37 cellular contexts compared by ENCODE assay signal in genomic region chr2:11304476-11304875, GRCh38. TPM values are rescaled to one million over a fixed set of nuclear protein-coding genes. Genes with fewer than 3 reads are reported as not detected.
DNase-seq lines count a peak whose midpoint lies in the region; ATAC-seq, FAIRE-seq and TF ChIP-seq lines count a peak whose summit lies in the region.
"Had no signal": no experiment of that assay in that cellular context is flagged by ENCODE, and none has a peak within 500 bp of the region (broad histone marks: within the 10 kb centered on the region; RNA-seq: fewer than 3 reads in every experiment).

No MANE protein-coding gene starts in this region.

- no peak overlapping the region for H3K27ac ChIP-seq in HepG2 (ENCODE audit: extremely low read length, insufficient read depth, low read length)
- H3K27ac ChIP-seq in right lobe of liver: no peak overlapping the region
- no peak overlapping the region for H3K27ac ChIP-seq in IMR-90 (ENCODE audit: insufficient read depth, low read length)
- H3K27ac ChIP-seq in trophoblast cell (ENCODE audit: low read depth, low read length): no peak overlapping the region
- H3K27ac ChIP-seq: 22Rv1; A549; BLaER1; BLaER1 treated with 17β-estradiol and CSF1 and Interleukin-3, amounts not matched to agents 10 nM and 100 nM; C4-2B had no signal

- TF ChIP-seq RAD21 in HepG2 (CRISPR knock-in tag; IDR thresholded peaks at IDR 0.05) (no peak), IMR-90 (IDR thresholded peaks at IDR 0.05; ENCODE audit: low read length) (no peak)

- POLR2A ChIA-PET in HepG2 (lab: Yijun Ruan, JAX) (no interaction called here), IMR-90 (lab: Charles Lee; ENCODE audit: unreplicated experiment) (no interaction called here)

- H3K36me3 ChIP-seq in HepG2 (replicated peaks in 1 of 2; ENCODE audit: control insufficient read depth in 1 of 2, insufficient read depth in 2 of 2, low read length in 2 of 2) (peaks cover 2 to 4% of the 10 kb centered on the region in 2 experiments; a peak in 1 of 5 replicates), right lobe of liver (no peaks in the 10 kb centered on the region), IMR-90 (ENCODE audit: control insufficient read depth, insufficient read depth, low read length) (no peaks in the 10 kb centered on the region), trophoblast cell (ENCODE audit: control insufficient read depth in 1 of 2, insufficient read depth in 2 of 2, low read length in 2 of 2) (no peaks in the 10 kb centered on the region)
- H3K36me3 ChIP-seq: BE2C had no signal

- H4K20me1 ChIP-seq in HepG2 (ENCODE audit: insufficient read depth, low read length) (peaks cover 98% of the 10 kb centered on the region), IMR-90 (ENCODE audit: insufficient read depth, low read length) (peaks cover 79% of the 10 kb centered on the region)

- TF ChIP-seq CTCF in HepG2 (CRISPR knock-in tag; IDR thresholded peaks at IDR 0.05) (no peak), right lobe of liver (IDR thresholded peaks at IDR 0.05) (no peak), IMR-90 (conservative IDR thresholded peaks at IDR 0.05; ENCODE audit: low read depth, low read length) (no peak), chondrocyte (IDR thresholded peaks at IDR 0.05) (no peak)

- H3K4me3 ChIP-seq in HepG2 (replicated peaks in 1 of 3; ENCODE audit: insufficient read depth in 1 of 3, low read depth in 2 of 3, low read length in 3 of 3) (no peak overlapping the region), right lobe of liver (no peak overlapping the region), IMR-90 (ENCODE audit: insufficient read depth, low read depth, low read length) (no peak overlapping the region), trophoblast cell (ENCODE audit: low read depth, low read length) (no peak overlapping the region)
- H3K4me3 ChIP-seq: A549; BLaER1; BLaER1 treated with 17β-estradiol and CSF1 and Interleukin-3, amounts not matched to agents 10 nM and 100 nM had no signal

- TF ChIP-seq POLR2A in HepG2 (IDR thresholded peaks at IDR 0.05; ENCODE audit: insufficient read depth in 1 of 2, low read depth in 2 of 2, low read length in 2 of 2) (no peak), right lobe of liver (IDR thresholded peaks at IDR 0.05) (no peak), H54 (IDR thresholded peaks at IDR 0.05; ENCODE audit: low read depth, low read length) (no peak), IMR-90 (IDR thresholded peaks at IDR 0.05; ENCODE audit: low read depth, low read length) (no peak)

- no peak overlapping the region for H4K91ac ChIP-seq in IMR-90 (ENCODE audit: insufficient read depth, low read depth, low read length)
- no peak overlapping the region for H4K91ac ChIP-seq in trophoblast cell (ENCODE audit: low read depth, low read length)

- no peak overlapping the region; the same call in 1 of the 2 replicates for H3K14ac ChIP-seq in IMR-90 (replicated peaks; ENCODE audit: low read depth, low read length)
- no peak overlapping the region for H3K14ac ChIP-seq in trophoblast cell (ENCODE audit: low read length)

- H4K5ac ChIP-seq in IMR-90 (ENCODE audit: low read depth, low read length): no peak overlapping the region

- H3K9me3 Mint-ChIP-seq in chondrocyte (ENCODE audit: low read depth): no peaks in the 10 kb centered on the region
- H3K9me3 Mint-ChIP-seq: CD14-positive monocyte; CD4-positive, alpha-beta T cell; CD4-positive, CD25-positive, alpha-beta regulatory T cell; CD8-positive, alpha-beta memory T cell; CD8-positive, alpha-beta T cell had no signal

- H4K12ac ChIP-seq in trophoblast cell (ENCODE audit: low read depth, low read length): no peak overlapping the region

- FAIRE-seq in HepG2 (lab: Jason Lieb, UNC) (no peak), H54 (lab: Jason Lieb, UNC) (peak; percentile 41)
- FAIRE-seq: A204.1, A549, D721Med had no signal

- dilution Hi-C loops in IMR-90 (cut with HindIII; ENCODE audit: low sequenced_read_pairs, unreplicated experiment): no loop called here

- CTCF ChIA-PET in HepG2 (lab: Yijun Ruan, JAX; ENCODE audit: low intra/inter-chr PET ratio, low total read pairs) (no interaction called here), IMR-90 (lab: Yijun Ruan, JAX) (no interaction called here)

- peak overlapping the region; percentile 17 for H2AK9ac ChIP-seq in IMR-90 (replicated peaks; ENCODE audit: low read depth, low read length, poor library complexity)

- H4K8ac ChIP-seq in IMR-90 (ENCODE audit: low read depth in 2 of 2, low read length in 2 of 2) (no peak overlapping the region), trophoblast cell (ENCODE audit: low read depth, low read length) (no peak overlapping the region)

- H3K4me1 Mint-ChIP-seq in chondrocyte (ENCODE audit: low read depth): peaks cover 38% of the 10 kb centered on the region

- H2AK5ac ChIP-seq in IMR-90 (ENCODE audit: low read depth, low read length) (no peak overlapping the region), trophoblast cell (ENCODE audit: low read length) (no peak overlapping the region)

- no peak overlapping the region for H3K4me2 ChIP-seq in HepG2 (ENCODE audit: low read depth, low read length)
- no peak overlapping the region for H3K4me2 ChIP-seq in IMR-90 (ENCODE audit: low read depth, low read length)
- no peak overlapping the region for H3K4me2 ChIP-seq in trophoblast cell (ENCODE audit: low read length)
- H3K4me2 ChIP-seq: A549, BLaER1 had no signal

- in situ Hi-C loops in HepG2 (cut with HindIII; ENCODE audit: extremely low pct_ligation_motif_present, low pct_unique_long_range_greater_than_20kb) (no loop called here), IMR-90 (cut with MboI; ENCODE audit: low sequenced_read_pairs) (no loop called here)

- ATAC-seq in HepG2 (no peak), right lobe of liver (no peak), IMR-90 (ENCODE audit: low read depth) (no peak), GM19351 (IDR thresholded peaks at IDR 0.05; ENCODE audit: unreplicated experiment) (no peak)
- ATAC-seq: A549; CD8-positive, alpha-beta T cell had no signal

- H2BK5ac ChIP-seq in IMR-90 (ENCODE audit: low read depth, low read length, poor library complexity, severe bottlenecking) (no peak overlapping the region), trophoblast cell (ENCODE audit: low read depth, low read length, poor library complexity) (no peak overlapping the region)

- BruUV-seq in HepG2 (replicated peaks; lab: Mats Ljungman, UMichigan) (no TSS peak), IMR-90 (replicated peaks; lab: Mats Ljungman, UMichigan) (no TSS peak)

- no peak overlapping the region for H3K4ac ChIP-seq in IMR-90 (ENCODE audit: low read depth, low read length)
- H3K4ac ChIP-seq in trophoblast cell (ENCODE audit: low read depth, low read length): peak overlapping the region; percentile 24

- no peak overlapping the region for H3K4me3 Mint-ChIP-seq in chondrocyte (ENCODE audit: unreplicated experiment)
- H3K4me3 Mint-ChIP-seq: B cell; CD14-positive monocyte; CD4-positive, alpha-beta memory T cell; CD4-positive, alpha-beta T cell; CD4-positive, CD25-positive, alpha-beta regulatory T cell; CD8-positive, alpha-beta memory T cell; CD8-positive, alpha-beta T cell had no signal

- H2BK15ac ChIP-seq in IMR-90 (ENCODE audit: low read depth, low read length): no peak overlapping the region

- no peak overlapping the region for H2BK12ac ChIP-seq in trophoblast cell (ENCODE audit: low read length)

- no peak overlapping the region for H3K9ac ChIP-seq in HepG2 (ENCODE audit: insufficient read depth, low read depth, low read length)
- H3K9ac ChIP-seq in IMR-90 (ENCODE audit: low read depth, low read length): no peak overlapping the region
- H3K9ac ChIP-seq in trophoblast cell (ENCODE audit: low read length): no peak overlapping the region
- H3K9ac ChIP-seq: BLaER1; BLaER1 treated with 17β-estradiol and CSF1 and Interleukin-3, amounts not matched to agents 10 nM and 100 nM had no signal

- TF ChIP-seq EP300 in HepG2 (IDR thresholded peaks at IDR 0.05; ENCODE audit: low read depth in 2 of 2, low read length in 2 of 2): no peak
- no peak for TF ChIP-seq EP300 in HepG2 (CRISPR knock-in tag; IDR thresholded peaks at IDR 0.05; ENCODE audit: borderline replicate concordance)

- no peak overlapping the region for H2BK20ac ChIP-seq in IMR-90 (ENCODE audit: low read depth, low read length)

- no peak overlapping the region for H2BK120ac ChIP-seq in IMR-90 (ENCODE audit: low read depth, low read length)
- no peak overlapping the region for H2BK120ac ChIP-seq in trophoblast cell (ENCODE audit: insufficient read depth, low read length, poor library complexity)

- WGBS in HepG2 (ENCODE audit: low lambda C conversion rate): 88% methylated on average over 5 of the region's 5 CpGs
- 88% methylated on average over 5 of the region's 5 CpGs for WGBS in right lobe of liver (ENCODE audit: insufficient coverage, low coverage, low lambda C conversion rate, missing lambda C conversion rate)
- WGBS in IMR-90 (ENCODE audit: extremely low coverage in 2 of 2, insufficient read length in 1 of 2), 2 experiments: 100% methylated on average over 1 of the region's 5 CpGs; no CpG with 5 or more reads in 1 of the 2 experiments
- WGBS in trophoblast cell (ENCODE audit: extremely low coverage, insufficient coverage, insufficient read length): no CpG with 5 or more reads among the region's 5 CpGs

- H3K36me3 Mint-ChIP-seq in chondrocyte (ENCODE audit: low read depth): no peaks in the 10 kb centered on the region
- H3K36me3 Mint-ChIP-seq: CD14-positive monocyte; CD4-positive, alpha-beta memory T cell; CD4-positive, CD25-positive, alpha-beta regulatory T cell; CD8-positive, alpha-beta T cell had no signal

- H3K56ac ChIP-seq in IMR-90 (ENCODE audit: extremely low read depth, insufficient read depth, low read length): no peak overlapping the region

- intact Hi-C loops in HepG2 (cut with micrococcal nuclease; ENCODE audit: unreplicated experiment) (loop anchor here (5.0 kb wide), 1 partner anchor 42 kb away; no protein-coding TSS in a partner anchor), right lobe of liver (cut with DNase I) (no loop called here), IMR-90 (cut with micrococcal nuclease) (loop anchor here (10.0 kb wide), 1 partner anchor 170 kb away; a partner anchor contains a TSS)

- no peak overlapping the region for H3K23ac ChIP-seq in IMR-90 (ENCODE audit: low read depth, low read length)
- no peak overlapping the region for H3K23ac ChIP-seq in trophoblast cell (ENCODE audit: low read length)

- H3K27ac Mint-ChIP-seq in chondrocyte (ENCODE audit: unreplicated experiment): no peak overlapping the region
- H3K27ac Mint-ChIP-seq: B cell; CD14-positive monocyte; CD4-positive, alpha-beta memory T cell; CD4-positive, alpha-beta T cell; CD4-positive, CD25-positive, alpha-beta regulatory T cell; CD8-positive, alpha-beta memory T cell; CD8-positive, alpha-beta T cell had no signal

- H2AFZ ChIP-seq in HepG2 (ENCODE audit: low read length) (no peak overlapping the region), IMR-90 (replicated peaks; ENCODE audit: low read length, poor library complexity) (no peak overlapping the region), trophoblast cell (ENCODE audit: insufficient read depth, low read length, poor library complexity) (no peak overlapping the region)

- H3K4me1 ChIP-seq in HepG2 (ENCODE audit: insufficient read depth, low read length) (peaks cover 64% of the 10 kb centered on the region), right lobe of liver (peaks cover 0 to 17% (median 8%) of the 10 kb centered on the region in 4 donors), IMR-90 (ENCODE audit: control insufficient read depth, insufficient read depth, low read length) (peaks cover 10% of the 10 kb centered on the region), trophoblast cell (ENCODE audit: control insufficient read depth in 1 of 2, insufficient read depth in 2 of 2, low read length in 2 of 2) (no peaks in the 10 kb centered on the region)
- H3K4me1 ChIP-seq: BE2C, BLaER1 had no signal

- DNase-seq in HepG2 (ENCODE audit: low spot score) (no peak), right lobe of liver (no peak), H54 (ENCODE audit: insufficient read length, low spot score) (no peak), IMR-90 (no peak), trophoblast cell (no peak), chondrocyte (ENCODE audit: low spot score) (no peak), inferior parietal cortex (ENCODE audit: extremely low spot score) (no peak)
- DNase-seq: 8988T; ACHN; AML-193; BE2C; C1 segment of cervical spinal cord; Caco-2; Calu3; CD4-positive, alpha-beta memory T cell; CD4-positive, alpha-beta T cell; CD4-positive, CD25-positive, alpha-beta regulatory T cell; CD8-positive, alpha-beta memory T cell; CD8-positive, alpha-beta T cell; COR-L47; DMS 273 treated with DMSO at 0.1 percent for 48 hours; DMS153; DMS53; DMS79; DMS79 treated with DMSO at 0.1 percent for 48 hours; DND-41; EL had no signal

- H3K18ac ChIP-seq in IMR-90 (ENCODE audit: low read depth, low read length) (no peak overlapping the region), trophoblast cell (ENCODE audit: low read length) (no peak overlapping the region)

- H3K27me3 ChIP-seq in HepG2 (ENCODE audit: control insufficient read depth in 1 of 2, insufficient read depth in 2 of 2, low read length in 2 of 2) (no peaks in the 10 kb centered on the region), right lobe of liver (no peaks in the 10 kb centered on the region), IMR-90 (ENCODE audit: control insufficient read depth, insufficient read depth, low read length) (no peaks in the 10 kb centered on the region), trophoblast cell (ENCODE audit: insufficient read depth, low read length) (no peaks in the 10 kb centered on the region)
- H3K27me3 ChIP-seq: BE2C; BLaER1; BLaER1 treated with 17β-estradiol and CSF1 and Interleukin-3, amounts not matched to agents 10 nM and 100 nM had no signal

- peaks cover 11% of the 10 kb centered on the region for H3K9me1 ChIP-seq in IMR-90 (ENCODE audit: insufficient read depth, low read length)

- peaks cover 21 to 68% of the 10 kb centered on the region in 2 experiments for H3K79me1 ChIP-seq in IMR-90 (ENCODE audit: low read depth in 1 of 2, low read length in 2 of 2)
- no peaks in the 10 kb centered on the region for H3K79me1 ChIP-seq in trophoblast cell (ENCODE audit: low read length)

- H3K79me2 ChIP-seq in HepG2 (ENCODE audit: insufficient read depth, low read length): peaks cover 99% of the 10 kb centered on the region
- H3K79me2 ChIP-seq in trophoblast cell (ENCODE audit: control insufficient read depth, insufficient read depth, low read length, poor library complexity): peaks cover 2% of the 10 kb centered on the region

- no peaks in the 10 kb centered on the region for H3K27me3 Mint-ChIP-seq in chondrocyte (ENCODE audit: low read depth)
- H3K27me3 Mint-ChIP-seq: B cell; CD4-positive, alpha-beta memory T cell; CD4-positive, alpha-beta T cell; CD4-positive, CD25-positive, alpha-beta regulatory T cell; CD8-positive, alpha-beta memory T cell had no signal

- H3K9me3 ChIP-seq in HepG2 (ENCODE audit: low read length): no peaks in the 10 kb centered on the region
- no peaks in the 10 kb centered on the region for H3K9me3 ChIP-seq in right lobe of liver
- no peaks in the 10 kb centered on the region for H3K9me3 ChIP-seq in IMR-90 (ENCODE audit: control insufficient read depth, insufficient read depth, low read length)
- no peaks in the 10 kb centered on the region for H3K9me3 ChIP-seq in trophoblast cell (ENCODE audit: insufficient read depth, low read depth, low read length)
- H3K9me3 ChIP-seq: A549, BE2C, Caco-2 had no signal

RNA-seq across cellular contexts. Expression of gene ROCK2, which starts 40.0 kb away (rescaled TPM):
- total RNA-seq in HepG2 (2016; rRNA removed; fragmentation: Illumina TruSeq; extraction: Trizol) (119 and 174 TPM in 2 replicates), right lobe of liver (10 to 100 TPM; 11.6 to 23.9 (median 19.8) TPM), IMR-90 (2012; rRNA removed) (28.3 and 59.7 TPM in 2 replicates), chondrocyte (48.6 to 62.3 TPM (median 61.4 TPM) in 3 replicates)
- total RNA-seq in HepG2 (2016; cell fraction: cytosol; rRNA removed; fragmentation: Illumina TruSeq; extraction: Trizol; ENCODE audit: low read depth): 13.0 and 13.5 TPM in 2 replicates
- total RNA-seq in HepG2 (2016; cell fraction: insoluble cytoplasmic fraction; rRNA removed; fragmentation: Illumina TruSeq; extraction: Trizol): 112 and 164 TPM in 2 replicates
- 35.2 and 39.5 TPM in 2 replicates for total RNA-seq in HepG2 (2016; cell fraction: membrane; rRNA removed; fragmentation: Illumina TruSeq; extraction: Trizol)
- total RNA-seq in HepG2 (2016; cell fraction: nucleus; rRNA removed; fragmentation: Illumina TruSeq; extraction: Trizol): 134 and 149 TPM in 2 replicates
- polyA plus RNA-seq in HepG2 (2011; rRNA removed) (31.9 and 38.1 TPM in 2 replicates), IMR-90 (2012; rRNA removed) (7.1 and 9.0 TPM in 2 replicates)
- polyA plus RNA-seq in HepG2 (2011; cell fraction: cytosol; rRNA removed): 14.6 and 24.9 TPM in 2 replicates
- 19.3 and 29.4 TPM in 2 replicates for polyA plus RNA-seq in HepG2 (2011; cell fraction: nucleus; rRNA removed)
- 62.4 and 98.0 TPM in 2 replicates for polyA plus RNA-seq in HepG2 (2012)
- polyA plus RNA-seq in HepG2 (2016; cell fraction: cytosol; fragmentation: Illumina TruSeq; extraction: Trizol; ENCODE audit: low read depth): 1.6 and 1.8 TPM in 2 replicates
- 87.7 and 90.4 TPM in 2 replicates for polyA plus RNA-seq in HepG2 (2016; cell fraction: insoluble cytoplasmic fraction; fragmentation: Illumina TruSeq; extraction: Trizol; ENCODE audit: low read depth)
- 6.9 and 8.4 TPM in 2 replicates for polyA plus RNA-seq in HepG2 (2016; cell fraction: membrane; fragmentation: Illumina TruSeq; extraction: Trizol; ENCODE audit: low read depth)
- 77.5 and 87.9 TPM in 2 replicates for polyA plus RNA-seq in HepG2 (2016; cell fraction: nucleus; fragmentation: Illumina TruSeq; extraction: Trizol; ENCODE audit: insufficient read depth, low read depth)
- polyA minus RNA-seq in HepG2 (2011; rRNA and poly(A)+ RNA removed; ENCODE audit: low replicate concordance): 17.3 and 25.8 TPM in 2 replicates
- 82.6 and 95.3 TPM in 2 replicates for polyA minus RNA-seq in HepG2 (2011; cell fraction: cytosol; rRNA and poly(A)+ RNA removed)
- polyA minus RNA-seq in HepG2 (2011; cell fraction: nucleus; rRNA and poly(A)+ RNA removed): 275 and 284 TPM in 2 replicates
- 1.2 and 1.8 TPM in 2 replicates for polyA plus RNA-seq in IMR-90 (2012; cell fraction: cytosol; rRNA removed)
- 1.1 and 6.1 TPM in 2 replicates for polyA plus RNA-seq in IMR-90 (2012; cell fraction: nucleus; rRNA removed; ENCODE audit: low replicate concordance)
- 36.9 and 37.0 TPM in 2 replicates for polyA plus RNA-seq in trophoblast cell (2013)

Comparison
In these comparisons a context has a peak if more than half of its experiments do, and no peak if none do; other contexts are left out.
1. intact Hi-C loops: an anchor here in HepG2 (5.0 kb wide) and IMR-90 (10.0 kb wide); none called in right lobe of liver.